8 cellular contexts compared by ENCODE assay signal in the genomic region with DNA sequence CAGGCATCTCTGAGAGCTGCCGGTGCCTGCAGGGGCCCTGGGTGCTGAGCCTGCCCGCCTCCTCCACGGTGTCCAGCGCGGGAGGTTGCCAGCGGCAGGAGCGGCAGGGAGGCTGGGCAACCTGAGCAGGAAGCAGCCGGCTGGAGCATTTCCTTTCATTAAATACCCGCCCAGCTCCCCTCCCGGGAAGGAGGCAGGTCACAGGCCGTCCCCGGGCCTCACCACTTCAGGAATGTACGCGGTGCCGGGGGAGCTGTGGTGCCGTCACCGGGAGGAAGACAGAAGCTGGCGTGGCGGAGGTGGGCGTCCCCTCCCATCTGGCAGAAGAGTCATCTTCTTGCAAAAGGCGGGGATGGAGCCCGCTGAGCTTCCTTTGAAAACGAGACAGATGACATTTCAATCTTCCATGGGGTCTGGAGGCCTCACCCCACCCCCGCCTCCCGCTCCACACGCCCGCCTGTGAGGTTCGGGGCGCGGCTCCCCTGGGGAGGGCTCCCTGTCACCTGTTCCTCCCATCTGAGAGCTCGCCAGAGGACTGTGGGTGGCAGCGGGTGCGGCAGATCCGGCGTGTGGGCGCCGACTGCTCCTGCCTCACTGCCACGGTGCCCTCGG. TPM values are rescaled to one million over a fixed set of nuclear protein-coding genes. Genes with fewer than 3 reads are reported as not detected.
DNase-seq lines count a peak whose midpoint lies in the region; TF ChIP-seq lines count a peak whose summit lies in the region.

No MANE protein-coding gene starts in this region.

- TF ChIP-seq RAD21 in Ishikawa (IDR thresholded peaks at IDR 0.05; ENCODE audit: low read depth): no peak

- H3K36me3 ChIP-seq in effector memory CD4-positive, alpha-beta T cell (ENCODE audit: control insufficient read depth, insufficient read depth, low read length): no peaks in the 10 kb centered on the region

- no peaks in the 10 kb centered on the region for H3K9me3 ChIP-seq in effector memory CD4-positive, alpha-beta T cell (ENCODE audit: control insufficient read depth, low read length)

- peak overlapping the region; percentile 51 for H3K4me3 ChIP-seq in effector memory CD4-positive, alpha-beta T cell (ENCODE audit: insufficient read depth, low read depth, low read length, poor library complexity, severe bottlenecking)

- H3K4me1 ChIP-seq in effector memory CD4-positive, alpha-beta T cell (ENCODE audit: control insufficient read depth, insufficient read depth, low read length, poor library complexity, severe bottlenecking): peaks cover 38% of the 10 kb centered on the region

- H3K27me3 ChIP-seq in effector memory CD4-positive, alpha-beta T cell (replicated peaks; ENCODE audit: control insufficient read depth, insufficient read depth, low read length, poor library complexity, severe bottlenecking): no peaks in the 10 kb centered on the region

- TF ChIP-seq EP300 in Ishikawa (IDR thresholded peaks at IDR 0.05; ENCODE audit: borderline replicate concordance): no peak

- DNase-seq in activated CD4-positive, alpha-beta T cell treated with anti-CD3 and anti-CD28 coated beads, Interleukin-2, amount 50 U/mL, for 48 hours: peak; percentile 62 to 75
- DNase-seq in effector memory CD4-positive, alpha-beta T cell: peak; percentile 34 to 56 (median 38)
- DNase-seq in occipital lobe (lab: John Stamatoyannopoulos, UW) (peak; percentile 42), D341Med (ENCODE audit: low spot score) (no peak), NCI-H82 treated with DMSO at 0.1 percent for 48 hours (lab: John Stamatoyannopoulos, UW; ENCODE audit: unreplicated experiment) (no peak), SW 1271 (lab: John Stamatoyannopoulos, UW) (no peak), GDM1 (lab: John Stamatoyannopoulos, UW) (no peak)

- H3K27ac ChIP-seq in effector memory CD4-positive, alpha-beta T cell (ENCODE audit: insufficient read depth, low read length, poor library complexity, severe bottlenecking): peak overlapping the region; percentile 72

TF ChIP-seq in Ishikawa, 13 proteins besides CTCF, POLR2A, EP300 and RAD21:
- TF ChIP-seq, protein P1, sequence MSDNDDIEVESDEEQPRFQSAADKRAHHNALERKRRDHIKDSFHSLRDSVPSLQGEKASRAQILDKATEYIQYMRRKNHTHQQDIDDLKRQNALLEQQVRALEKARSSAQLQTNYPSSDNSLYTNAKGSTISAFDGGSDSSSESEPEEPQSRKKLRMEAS (IDR thresholded peaks at IDR 0.05): no peak
- TF ChIP-seq TAF1 (IDR thresholded peaks at IDR 0.05; ENCODE audit: low read depth) (no peak), CREB1 (IDR thresholded peaks at IDR 0.05; ENCODE audit: low read depth) (no peak), YY1 (IDR thresholded peaks at IDR 0.05; ENCODE audit: low read depth) (no peak), EGR1 (IDR thresholded peaks at IDR 0.05) (no peak; the same call in 1 of the 2 replicates), FOXM1 (IDR thresholded peaks at IDR 0.05; ENCODE audit: borderline replicate concordance, low read depth) (no peak), TEAD4 (IDR thresholded peaks at IDR 0.05) (0 out of 2 replicates have a peak, but pooled peaks have one; percentile 13)
- TF ChIP-seq, protein P2, sequence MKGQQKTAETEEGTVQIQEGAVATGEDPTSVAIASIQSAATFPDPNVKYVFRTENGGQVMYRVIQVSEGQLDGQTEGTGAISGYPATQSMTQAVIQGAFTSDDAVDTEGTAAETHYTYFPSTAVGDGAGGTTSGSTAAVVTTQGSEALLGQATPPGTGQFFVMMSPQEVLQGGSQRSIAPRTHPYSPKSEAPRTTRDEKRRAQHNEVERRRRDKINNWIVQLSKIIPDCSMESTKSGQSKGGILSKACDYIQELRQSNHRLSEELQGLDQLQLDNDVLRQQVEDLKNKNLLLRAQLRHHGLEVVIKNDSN (IDR thresholded peaks at IDR 0.05): no peak

RNA-seq across cellular contexts. Expression of a gene that starts 16.0 kb away (rescaled TPM):
- 20.1 TPM for total RNA-seq in occipital lobe

RNA-seq across cellular contexts. Expression of a gene that starts 26.8 kb away (rescaled TPM):
- 9.4 TPM for total RNA-seq in occipital lobe

Comparison
In these comparisons a context has a peak if more than half of its experiments do, and no peak if none do; other contexts are left out.
1. DNase-seq: peak in activated CD4-positive, alpha-beta T cell treated with anti-CD3 and anti-CD28 coated beads, Interleukin-2, amount 50 U/mL, for 48 hours (2 of 2), effector memory CD4-positive, alpha-beta T cell (3 of 3) and occipital lobe (single experiment); none in D341Med (single experiment), NCI-H82 treated with DMSO at 0.1 percent for 48 hours (single experiment), SW 1271 (0 of 2) and GDM1 (single experiment).